8 cellular contexts compared by ENCODE assay signal in the genomic region with DNA sequence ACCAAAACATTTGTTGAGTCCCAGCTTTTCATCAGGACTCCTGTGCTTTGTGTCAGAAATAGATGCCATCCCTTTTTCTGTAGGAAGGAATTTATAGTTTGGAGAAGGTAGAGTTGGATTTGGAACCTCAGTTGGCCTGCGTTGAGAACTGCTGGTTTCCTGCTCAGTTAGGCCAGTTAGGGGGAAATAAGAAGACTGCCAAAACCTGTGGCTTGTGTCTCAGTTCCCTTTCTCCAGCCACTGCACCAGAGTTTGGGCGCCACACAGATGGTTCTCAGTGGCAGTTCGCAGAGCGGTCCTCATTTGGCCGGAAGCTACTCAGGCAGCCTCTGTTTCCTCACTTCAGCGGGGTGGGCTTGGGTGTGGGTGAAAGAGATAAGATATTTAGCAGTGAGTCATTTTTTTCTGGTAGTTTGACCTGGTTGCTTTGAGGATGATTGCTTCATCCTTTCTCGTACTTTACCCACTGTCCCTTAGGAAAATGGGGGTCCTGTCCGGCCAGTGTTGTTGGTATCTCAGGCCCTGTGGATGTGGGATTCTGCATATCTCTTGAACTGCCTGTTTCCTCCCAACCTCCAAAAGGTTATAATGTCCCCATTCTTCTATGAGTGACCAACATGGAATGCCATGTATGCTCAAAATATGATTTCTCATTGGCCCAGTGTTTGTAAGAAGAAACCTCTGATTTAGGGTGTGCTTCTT. TPM values are rescaled to one million over a fixed set of nuclear protein-coding genes. Genes with fewer than 3 reads are reported as not detected.
DNase-seq lines count a peak whose midpoint lies in the region; ATAC-seq and TF ChIP-seq lines count a peak whose summit lies in the region.

No MANE protein-coding gene starts in this region.

- no peaks in the 10 kb centered on the region for H3K9me3 ChIP-seq in skeletal muscle satellite cell (replicated peaks; ENCODE audit: low read length)

- peaks cover 24% of the 10 kb centered on the region for H3K4me1 ChIP-seq in skeletal muscle satellite cell (ENCODE audit: control insufficient read depth, insufficient read depth, low read length)

- H3K36me3 Mint-ChIP-seq in chondrocyte (ENCODE audit: low read depth) (no peaks in the 10 kb centered on the region), progenitor cell of endocrine pancreas (ENCODE audit: insufficient read depth) (no peaks in the 10 kb centered on the region)

- no peaks in the 10 kb centered on the region for H3K27me3 ChIP-seq in skeletal muscle satellite cell (ENCODE audit: control insufficient read depth, insufficient read depth, low read length)

- no peaks in the 10 kb centered on the region for H3K9me3 Mint-ChIP-seq in chondrocyte (ENCODE audit: low read depth)
- no peaks in the 10 kb centered on the region for H3K9me3 Mint-ChIP-seq in progenitor cell of endocrine pancreas (ENCODE audit: low read depth)

- ATAC-seq in GM18907 (IDR thresholded peaks at IDR 0.05; ENCODE audit: unreplicated experiment) (peak; percentile 74), HG02981 (IDR thresholded peaks at IDR 0.05; ENCODE audit: unreplicated experiment) (peak; percentile 79)

- no peak overlapping the region for H3K9ac ChIP-seq in skeletal muscle satellite cell (ENCODE audit: low read depth, low read length)

- no peak overlapping the region for H3K4me3 ChIP-seq in skeletal muscle satellite cell (ENCODE audit: low read length)

- H3K27me3 Mint-ChIP-seq in chondrocyte (ENCODE audit: low read depth) = no peaks in the 10 kb centered on the region
- H3K27me3 Mint-ChIP-seq in progenitor cell of endocrine pancreas = no peaks in the 10 kb centered on the region

- no peaks in the 10 kb centered on the region for H3K36me3 ChIP-seq in skeletal muscle satellite cell (ENCODE audit: insufficient read depth, low read length)

- no peak overlapping the region for H3K4me3 Mint-ChIP-seq in chondrocyte (ENCODE audit: unreplicated experiment)
- no peak overlapping the region for H3K4me3 Mint-ChIP-seq in progenitor cell of endocrine pancreas (ENCODE audit: low read depth)

- H3K27ac Mint-ChIP-seq in chondrocyte (ENCODE audit: unreplicated experiment) (peak overlapping the region; percentile 13), progenitor cell of endocrine pancreas (no peak overlapping the region)

- H3K4me1 Mint-ChIP-seq in chondrocyte (ENCODE audit: low read depth) (peaks cover 37% of the 10 kb centered on the region), progenitor cell of endocrine pancreas (ENCODE audit: low read depth) (peaks cover 51% of the 10 kb centered on the region)

- TF ChIP-seq CTCF in chondrocyte (IDR thresholded peaks at IDR 0.05) (no peak), progenitor cell of endocrine pancreas (IDR thresholded peaks at IDR 0.05; ENCODE audit: unreplicated experiment) (no peak)

- H3K4me2 ChIP-seq in skeletal muscle satellite cell (ENCODE audit: low read length) = peak overlapping the region; percentile 49

- peak; percentile 41 for DNase-seq in AG08395 (ENCODE audit: low spot score)
- peak; percentile 67 for DNase-seq in OCI-M2 (lab: John Stamatoyannopoulos, UW; ENCODE audit: unreplicated experiment)
- no peak for DNase-seq in chondrocyte (ENCODE audit: low spot score)
- no peak for DNase-seq in progenitor cell of endocrine pancreas (ENCODE audit: low spot score, unreplicated experiment)
- DNase-seq in A172 (ENCODE audit: low spot score) = no peak

RNA-seq across cellular contexts. Expression of a gene that starts 53.7 kb away (rescaled TPM):
- 7.7 to 10.2 TPM (median 9.9 TPM) in 3 replicates for total RNA-seq in chondrocyte
- 12.2 and 14.2 TPM in 2 replicates for total RNA-seq in skeletal muscle satellite cell (2012; rRNA removed)
- 60.9 and 65.6 TPM in 2 replicates for total RNA-seq in progenitor cell of endocrine pancreas
- total RNA-seq in A172 (2014; rRNA removed; shearing (Covaris generic)) = 4.8 and 5.4 TPM in 2 replicates

Comparison
In these comparisons a context has a peak if more than half of its experiments do, and no peak if none do; other contexts are left out.
1. DNase-seq: peak in AG08395 (single experiment) and OCI-M2 (single experiment); none in chondrocyte (single experiment), progenitor cell of endocrine pancreas (single experiment) and A172 (single experiment).